12 cellular contexts compared by ENCODE assay signal in the genomic region with DNA sequence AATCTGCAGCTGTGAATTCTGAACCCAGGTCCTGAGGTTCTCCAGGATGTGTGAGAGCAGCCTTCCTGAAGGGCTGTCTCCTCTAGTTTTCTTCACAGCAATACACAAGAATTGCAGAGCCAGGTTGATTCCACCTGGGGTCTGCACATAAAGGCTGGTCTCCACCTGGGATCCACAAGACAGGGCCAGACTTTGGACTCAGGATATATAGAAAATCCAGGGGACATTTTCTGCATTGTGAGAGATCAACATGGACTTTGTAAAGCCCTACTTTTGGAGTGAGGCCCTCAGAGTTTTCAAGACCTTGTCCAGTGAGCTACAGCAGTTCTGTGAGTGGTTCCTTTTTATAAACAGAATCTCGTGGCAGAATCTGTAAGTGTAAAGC. TPM values are rescaled to one million over a fixed set of nuclear protein-coding genes. Genes with fewer than 3 reads are reported as not detected.
A peak's percentile ranks its signal among the peaks of the same experiment; 100 is the strongest.
DNase-seq lines count a peak whose midpoint lies in the region; ATAC-seq, FAIRE-seq and TF ChIP-seq lines count a peak whose summit lies in the region.
"Had no signal": no experiment of that assay in that cellular context is flagged by ENCODE, and none has a peak within 500 bp of the region (broad histone marks: within the 10 kb centered on the region; RNA-seq: fewer than 3 reads in every experiment).

No MANE protein-coding gene starts in this region.

- CTCF ChIA-PET in activated naive CD4-positive, alpha-beta T cell treated with anti-CD3 and anti-CD28 coated beads for 36 hours (lab: Charles Lee), result interaction anchor here (0.6 to 3.7 kb wide), 2 partner anchors 9 to 11 kb away, joined by 4 to 18 read pairs; no protein-coding TSS in a partner anchor
- CTCF ChIA-PET in GM12878 (lab: Yijun Ruan, JAX), result interaction anchor here (1.2 to 3.6 kb wide), 3 partner anchors 11 to 21 kb away, joined by 5 to 20 read pairs (median 5); no protein-coding TSS in a partner anchor

- in situ Hi-C loops in GM12878 (cut with MboI), result loop anchor here (10.0 to 25.0 kb wide), 12 partner anchors 45 to 1793 kb away; a partner anchor contains a TSS

- H3K36me3 ChIP-seq in GM12878 (ENCODE audit: control insufficient read depth in 2 of 2, insufficient read depth in 2 of 2, low read length in 1 of 2), result peaks cover 5 to 48% of the 10 kb centered on the region in 2 experiments
- peaks cover under 1 to 14% (median 6%) of the 10 kb centered on the region in 4 donors for H3K36me3 ChIP-seq in upper lobe of left lung

- H3K9me3 ChIP-seq in GM12878 (replicated peaks; ENCODE audit: control insufficient read depth, insufficient read depth, low read length), result peaks cover 31% of the 10 kb centered on the region
- H3K9me3 ChIP-seq in upper lobe of left lung, result no peaks in the 10 kb centered on the region
- H3K9me3 ChIP-seq: pancreas had no signal

- no peaks in the 10 kb centered on the region for H3K27me3 Mint-ChIP-seq in activated naive CD4-positive, alpha-beta T cell treated with anti-CD3 and anti-CD28 coated beads for 36 hours (ENCODE audit: low read depth)
- no peaks in the 10 kb centered on the region for H3K27me3 Mint-ChIP-seq in memory B cell

- peaks cover 4% of the 10 kb centered on the region; the same call in 1 of the 2 replicates for H4K20me1 ChIP-seq in GM12878 (ENCODE audit: control insufficient read depth, insufficient read depth)

- H3K27ac ChIP-seq in GM12878 (ENCODE audit: control insufficient read depth, insufficient read depth), result peak overlapping the region; percentile 30
- peak overlapping the region; percentile 36 to 74 (median 72) for H3K27ac ChIP-seq in upper lobe of left lung
- H3K27ac ChIP-seq: WERI-Rb-1 had no signal

- H3K27ac Mint-ChIP-seq in activated naive CD4-positive, alpha-beta T cell treated with anti-CD3 and anti-CD28 coated beads for 36 hours, result peak overlapping the region; percentile 96
- H3K27ac Mint-ChIP-seq in memory B cell, result peak overlapping the region; percentile 85

- intact Hi-C loops in activated naive CD4-positive, alpha-beta T cell treated with anti-CD3 and anti-CD28 coated beads for 36 hours (cut with micrococcal nuclease), result loop anchor here (1.0 kb wide), 1 partner anchor 8 kb away; no protein-coding TSS in a partner anchor
- intact Hi-C loops in GM12878 (cut with micrococcal nuclease; ENCODE audit: unreplicated experiment), result loop anchor here (10.0 kb wide), 4 partner anchors 525 to 925 kb away; a partner anchor contains a TSS

- no peak for TF ChIP-seq RAD21 in GM12878 (IDR thresholded peaks at IDR 0.05; ENCODE audit: insufficient read depth, low read depth, low read length)

- H2AFZ ChIP-seq in GM12878 (ENCODE audit: control insufficient read depth, low read depth, low read length), result no peak overlapping the region

- H3K4me1 Mint-ChIP-seq in activated naive CD4-positive, alpha-beta T cell treated with anti-CD3 and anti-CD28 coated beads for 36 hours (ENCODE audit: low read depth), result peaks cover 87% of the 10 kb centered on the region
- H3K4me1 Mint-ChIP-seq in memory B cell, result peaks cover 51% of the 10 kb centered on the region

- H3K27me3 ChIP-seq in GM12878 (replicated peaks in 1 of 2; ENCODE audit: control insufficient read depth in 2 of 2, insufficient read depth in 2 of 2, low read length in 1 of 2) (no peaks in the 10 kb centered on the region), upper lobe of left lung (no peaks in the 10 kb centered on the region)
- H3K27me3 ChIP-seq: pancreas had no signal

- H3K4me1 ChIP-seq in GM12878 (ENCODE audit: control insufficient read depth, insufficient read depth, low read length), result peaks cover 18% of the 10 kb centered on the region
- H3K4me1 ChIP-seq in upper lobe of left lung, result peaks cover 39 to 65% (median 51%) of the 10 kb centered on the region in 4 donors

- no peaks in the 10 kb centered on the region for H3K9me3 Mint-ChIP-seq in activated naive CD4-positive, alpha-beta T cell treated with anti-CD3 and anti-CD28 coated beads for 36 hours
- no peaks in the 10 kb centered on the region for H3K9me3 Mint-ChIP-seq in memory B cell

- DNase-seq in activated naive CD4-positive, alpha-beta T cell treated with anti-CD3 and anti-CD28 coated beads for 36 hours, result no peak
- no peak for DNase-seq in activated naive CD4-positive, alpha-beta T cell treated with anti-CD3 and anti-CD28 coated beads, Interleukin-2, amount 50 U/mL, for 16 hours
- DNase-seq in GM12878 (ENCODE audit: low read depth, low spot score) (no peak), memory B cell (ENCODE audit: low spot score in 2 of 2) (no peak), upper lobe of left lung (no peak), glomerular visceral epithelial cell (ENCODE audit: extremely low spot score) (no peak), MV-4-11 (lab: John Stamatoyannopoulos, UW) (no peak)
- DNase-seq: KG1, NCI-H2227 treated with DMSO at 0.1 percent for 48 hours, WERI-Rb-1 had no signal

- ATAC-seq in GM12878 (no peak), memory B cell (ENCODE audit: low read depth) (no peak), upper lobe of left lung (ENCODE audit: low FRiP score in 2 of 2) (no peak), HG03135 (IDR thresholded peaks at IDR 0.05; ENCODE audit: unreplicated experiment) (no peak)

- WGBS in GM12878 (ENCODE audit: insufficient coverage, insufficient replicate concordance, low lambda C conversion rate, missing lambda C conversion rate), result 0% methylated on average over 1 of the region's 1 CpG
- 9% methylated on average over 1 of the region's 1 CpG; no CpG with 5 or more reads in 1 of the 2 donors for WGBS in upper lobe of left lung, 2 donors

- H3K4me3 Mint-ChIP-seq in activated naive CD4-positive, alpha-beta T cell treated with anti-CD3 and anti-CD28 coated beads for 36 hours, result peak overlapping the region; percentile 12
- no peak overlapping the region for H3K4me3 Mint-ChIP-seq in memory B cell

- FAIRE-seq in GM12878 (lab: Jason Lieb, UNC), result no peak
- FAIRE-seq: pancreas had no signal

- TF ChIP-seq CTCF in GM12878 (IDR thresholded peaks at IDR 0.05 in 2 of 3, conservative IDR thresholded peaks at IDR 0.05 in 1 of 3; ENCODE audit: control insufficient read depth in 2 of 3, extremely low read depth in 1 of 3, insufficient read depth in 1 of 3, low read depth in 3 of 3, low read length in 3 of 3), result no peak
- no peak for TF ChIP-seq CTCF in upper lobe of left lung (IDR thresholded peaks at IDR 0.05)

- BruUV-seq in GM12878 (replicated peaks; lab: Mats Ljungman, UMichigan), result TSS peak; percentile 75

- TF ChIP-seq EP300 in GM12878 (IDR thresholded peaks at IDR 0.05; ENCODE audit: borderline replicate concordance in 1 of 2, control insufficient read depth in 1 of 2, low read depth in 2 of 2, low read length in 2 of 2), result no peak
- TF ChIP-seq EP300 in upper lobe of left lung (IDR thresholded peaks at IDR 0.05), result no peak

- peaks cover 83% of the 10 kb centered on the region for H3K36me3 Mint-ChIP-seq in activated naive CD4-positive, alpha-beta T cell treated with anti-CD3 and anti-CD28 coated beads for 36 hours (ENCODE audit: low read depth)
- peaks cover 21% of the 10 kb centered on the region for H3K36me3 Mint-ChIP-seq in memory B cell

- H3K9ac ChIP-seq in GM12878 (ENCODE audit: control insufficient read depth, insufficient read depth, low read length), result no peak overlapping the region

- POLR2A ChIA-PET in GM12878 (lab: Charles Lee), result interaction anchor here (0.6 kb wide), 1 partner anchor 925 kb away, joined by 3 read pairs; no protein-coding TSS in a partner anchor

- peaks cover 93% of the 10 kb centered on the region for H3K79me2 ChIP-seq in GM12878 (ENCODE audit: control insufficient read depth, insufficient read depth, low read length)

- SMC1A ChIA-PET in GM12878 (lab: Charles Lee; ENCODE audit: uncharacterized antibody, unreplicated experiment), result interaction anchor here (6.1 kb wide), 1 partner anchor 13 kb away, joined by 37 read pairs; no protein-coding TSS in a partner anchor

- RAD21 ChIA-PET in GM12878 (lab: Charles Lee; ENCODE audit: unreplicated experiment), result interaction anchor here (1.7 kb wide), 1 partner anchor 11 kb away, joined by 9 read pairs; no protein-coding TSS in a partner anchor

- H3K4me3 ChIP-seq in GM12878, result peak overlapping the region; percentile 51
- no peak overlapping the region for H3K4me3 ChIP-seq in upper lobe of left lung
- H3K4me3 ChIP-seq: pancreas had no signal

- H3K4me2 ChIP-seq in GM12878 (ENCODE audit: control insufficient read depth, insufficient read depth), result peak overlapping the region; percentile 11

- TF ChIP-seq POLR2A in GM12878 (IDR thresholded peaks at IDR 0.05; ENCODE audit: low read depth, low read length) (no peak), upper lobe of left lung (IDR thresholded peaks at IDR 0.05) (no peak)

TF ChIP-seq in GM12878, 131 proteins besides CTCF, POLR2A, EP300 and RAD21 (continues in another document):
- TF ChIP-seq POLR2AphosphoS5 (IDR thresholded peaks at IDR 0.05; ENCODE audit: low read length), result no peak

RNA-seq across cellular contexts. Expression of a gene that starts 6.3 kb away (rescaled TPM):
- total RNA-seq in activated naive CD4-positive, alpha-beta T cell treated with anti-CD3 and anti-CD28 coated beads for 36 hours, result 10 to 100 TPM; 58.7 to 59.7 TPM
- 161 and 168 TPM in 2 replicates for total RNA-seq in GM12878 (2013; cell fraction: nucleolus; rRNA removed)
- total RNA-seq in GM12878 (2014; rRNA removed), result 27.4 and 35.1 TPM in 2 replicates
- 54.6 and 57.3 TPM in 2 replicates for total RNA-seq in GM12878 (2014; rRNA removed; fragmentation: Illumina TruSeq; extraction: Trizol)
- total RNA-seq in GM12878 (2021), result 32.5 and 39.3 TPM in 2 replicates
- polyA plus RNA-seq in GM12878 (2011; ENCODE audit: low read depth), result 12.6 TPM
- 50.0 and 87.3 TPM in 2 replicates for polyA plus RNA-seq in GM12878 (2011; rRNA removed)
- polyA plus RNA-seq in GM12878 (2011; cell fraction: cytosol; rRNA removed), result 13.6 and 20.2 TPM in 2 replicates
- polyA plus RNA-seq in GM12878 (2011; cell fraction: nucleus; rRNA removed), result 45.7 and 52.3 TPM in 2 replicates
- polyA plus RNA-seq in GM12878 (2012), result 18.0 and 19.4 TPM in 2 replicates
- polyA plus RNA-seq in GM12878 (2014; fragmentation: Illumina TruSeq; extraction: Trizol), result 31.8 and 46.2 TPM in 2 replicates
- 10 to 100 TPM; 16.3 to 18.9 TPM for polyA plus RNA-seq in GM12878 (2014; fragmentation: Nextera tagmentation; extraction: Ambion mirVana)
- 13.9 and 18.3 TPM in 2 replicates for polyA plus RNA-seq in GM12878 (2014; rRNA removed)
- 10 to 100 TPM; 28.6 to 30.7 TPM for polyA plus RNA-seq in GM12878 (2016; fragmentation: Nextera tagmentation; extraction: Ambion mirVana)
- 72.0 and 84.8 TPM in 2 replicates for polyA minus RNA-seq in GM12878 (2011; rRNA and poly(A)+ RNA removed)
- 34.0 and 41.3 TPM in 2 replicates for polyA minus RNA-seq in GM12878 (2011; cell fraction: cytosol; rRNA and poly(A)+ RNA removed)
- polyA minus RNA-seq in GM12878 (2011; cell fraction: nucleus; rRNA and poly(A)+ RNA removed), result 75.3 and 104 TPM in 2 replicates
- 10 to 100 TPM in 5 of 6 donors, 1 to 10 TPM in 1; 7.5 to 38.8 (median 16.8) TPM for total RNA-seq in upper lobe of left lung
